ENCODE assay signal across 27 cellular contexts in the genomic region with DNA sequence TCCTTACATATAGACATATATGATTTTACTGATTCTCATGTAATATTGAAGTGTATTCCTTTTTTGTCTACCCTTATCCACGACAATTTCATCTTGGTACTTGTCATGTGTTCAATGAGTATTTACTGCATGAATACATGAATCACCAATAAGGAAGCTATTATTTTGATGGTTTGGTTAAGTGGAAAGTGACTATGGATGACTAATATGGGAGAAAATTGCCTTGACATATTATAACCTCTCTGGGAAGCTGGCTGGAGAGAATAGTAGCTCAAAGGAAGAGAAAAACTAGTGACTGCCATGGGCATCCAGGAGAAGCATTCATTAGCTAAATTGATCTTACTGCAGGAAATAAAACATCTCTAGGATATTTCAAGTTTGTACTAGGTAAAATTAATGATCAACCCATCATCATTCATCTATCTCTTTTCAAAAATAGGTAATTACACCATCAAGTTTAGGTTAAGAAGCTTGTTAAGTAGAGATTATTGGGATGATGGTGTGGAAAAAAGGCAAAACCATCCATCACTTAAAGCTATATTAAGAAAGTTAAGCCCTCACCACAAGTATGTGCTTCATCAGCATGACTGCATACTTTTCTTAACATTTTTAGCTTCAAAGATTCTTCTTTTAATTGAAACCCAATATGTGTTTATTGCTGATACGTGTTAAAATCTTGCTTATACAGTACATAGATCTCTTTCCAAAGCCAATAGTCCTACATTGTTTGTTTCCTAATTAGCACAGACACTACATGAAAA.
DNase-seq lines count a peak whose midpoint lies in the region; FAIRE-seq and TF ChIP-seq lines count a peak whose summit lies in the region.
"Had no signal": no experiment of that assay in that cellular context is flagged by ENCODE, and none has a peak within 500 bp of the region (broad histone marks: within the 10 kb centered on the region; RNA-seq: fewer than 3 reads in every experiment).

No MANE protein-coding gene starts in this region.

- CTCF ChIA-PET in CD4-positive, alpha-beta memory T cell (lab: Charles Lee; ENCODE audit: partially characterized antibody): no interaction called here

- peaks cover 6% of the 10 kb centered on the region for H3K36me3 Mint-ChIP-seq in astrocyte (ENCODE audit: low read depth, unreplicated experiment)
- H3K36me3 Mint-ChIP-seq in CD4-positive, alpha-beta memory T cell: no peaks in the 10 kb centered on the region
- H3K36me3 Mint-ChIP-seq: stimulated activated naive B cell treated with anti-CD40 and anti-IgM and Interleukin-4, amounts not matched to agents 10 μg/mL and 1 μg/mL and 100 μg/mL, for 72 hours had no signal

- POLR2A ChIA-PET in CD4-positive, alpha-beta memory T cell (lab: Charles Lee; ENCODE audit: partially characterized antibody): no interaction called here

- intact Hi-C loops in CD4-positive, alpha-beta memory T cell (cut with micrococcal nuclease): no loop called here
- intact Hi-C loops in esophagus squamous epithelium (cut with DNase I): no loop called here

- peaks cover 11% of the 10 kb centered on the region for H3K9me3 Mint-ChIP-seq in astrocyte (ENCODE audit: unreplicated experiment)
- peaks cover 4 to 31% (median 21%) of the 10 kb centered on the region in 8 donors for H3K9me3 Mint-ChIP-seq in CD4-positive, alpha-beta memory T cell

- no peaks in the 10 kb centered on the region for H4K20me1 ChIP-seq in astrocyte (ENCODE audit: insufficient read depth, low read length)

- FAIRE-seq in D721Med (lab: Jason Lieb, UNC): peak; percentile 84
- no peak for FAIRE-seq in astrocyte (lab: Jason Lieb, UNC)
- FAIRE-seq: GM12891, islet of Langerhans had no signal

- peak overlapping the region; percentile 43 for H3K4me2 ChIP-seq in astrocyte (ENCODE audit: low read length)

- peak overlapping the region; percentile 88 for H3K27ac Mint-ChIP-seq in astrocyte (ENCODE audit: unreplicated experiment)
- H3K27ac Mint-ChIP-seq in CD4-positive, alpha-beta memory T cell: no peak overlapping the region
- H3K27ac Mint-ChIP-seq: activated CD4-positive, alpha-beta T cell treated with anti-CD3 and anti-CD28 coated beads, Interleukin-2, amount 10 ng/mL, durations not matched to agents 24 days and 14 days; endodermal cell; nephron; stimulated activated naive B cell treated with anti-CD40 and anti-IgM and Interleukin-4, amounts not matched to agents 10 μg/mL and 1 μg/mL and 100 μg/mL, for 72 hours had no signal

- H3K4me3 ChIP-seq in astrocyte (ENCODE audit: insufficient read depth, low read depth, low read length) (peak overlapping the region; percentile 8), fibroblast of mammary gland (ENCODE audit: control insufficient read depth, low read depth, low read length) (no peak overlapping the region), esophagus squamous epithelium (no peak overlapping the region)
- no peak overlapping the region for H3K4me3 ChIP-seq in CD4-positive, alpha-beta memory T cell (ENCODE audit: low read length in 2 of 2)
- H3K4me3 ChIP-seq: ovary had no signal

- H2AFZ ChIP-seq in astrocyte (ENCODE audit: low read depth, low read length): no peak overlapping the region

- TF ChIP-seq POLR2A in esophagus squamous epithelium (IDR thresholded peaks at IDR 0.05): no peak

- H3K9ac ChIP-seq in astrocyte (ENCODE audit: low read length): peak overlapping the region; percentile 53

- TF ChIP-seq CTCF in D721Med (IDR thresholded peaks at IDR 0.05; ENCODE audit: insufficient read depth, missing control alignments) (no peak), astrocyte (IDR thresholded peaks at IDR 0.05; ENCODE audit: insufficient read depth, low read depth, low read length) (no peak), fibroblast of mammary gland (conservative IDR thresholded peaks at IDR 0.05; ENCODE audit: control insufficient read depth, insufficient read depth, low read depth, low read length) (no peak), esophagus squamous epithelium (IDR thresholded peaks at IDR 0.05) (no peak)

- H3K27ac ChIP-seq in astrocyte (ENCODE audit: low read depth, low read length) (peak overlapping the region; percentile 58), esophagus squamous epithelium (no peak overlapping the region)
- H3K27ac ChIP-seq in CD4-positive, alpha-beta memory T cell (ENCODE audit: low read depth, low read length): no peak overlapping the region
- H3K27ac ChIP-seq: C4-2B, ovary had no signal

- no peak overlapping the region for H3K4me3 Mint-ChIP-seq in astrocyte (ENCODE audit: unreplicated experiment)
- no peak overlapping the region for H3K4me3 Mint-ChIP-seq in CD4-positive, alpha-beta memory T cell
- H3K4me3 Mint-ChIP-seq: activated CD4-positive, alpha-beta T cell treated with anti-CD3 and anti-CD28 coated beads, Interleukin-2, amount 10 ng/mL, durations not matched to agents 24 days and 14 days; activated T-cell treated with anti-CD3 and anti-CD28 coated beads, Interleukin-2, amount 50 U/mL, for 4 hours; endodermal cell; nephron; stimulated activated naive B cell treated with anti-CD40 and anti-IgM and Interleukin-4, amounts not matched to agents 10 μg/mL and 1 μg/mL and 100 μg/mL, for 72 hours had no signal

- H3K4me1 ChIP-seq in astrocyte (ENCODE audit: insufficient read depth, low read length): peaks cover 14% of the 10 kb centered on the region
- H3K4me1 ChIP-seq in CD4-positive, alpha-beta memory T cell (ENCODE audit: insufficient read depth, low read length): no peaks in the 10 kb centered on the region
- H3K4me1 ChIP-seq in esophagus squamous epithelium: no peaks in the 10 kb centered on the region

- H3K36me3 ChIP-seq in astrocyte (ENCODE audit: insufficient read depth, low read length) (no peaks in the 10 kb centered on the region), esophagus squamous epithelium (no peaks in the 10 kb centered on the region)
- H3K36me3 ChIP-seq in CD4-positive, alpha-beta memory T cell (ENCODE audit: insufficient read depth, low read length): no peaks in the 10 kb centered on the region
- H3K36me3 ChIP-seq: ovary had no signal

- H3K27me3 Mint-ChIP-seq in astrocyte (ENCODE audit: low read depth, unreplicated experiment): no peaks in the 10 kb centered on the region
- H3K27me3 Mint-ChIP-seq in CD4-positive, alpha-beta memory T cell: no peaks in the 10 kb centered on the region
- H3K27me3 Mint-ChIP-seq: activated CD4-positive, alpha-beta T cell treated with anti-CD3 and anti-CD28 coated beads, Interleukin-2, amount 10 ng/mL, durations not matched to agents 24 days and 14 days; stimulated activated naive B cell treated with anti-CD40 and anti-IgM and Interleukin-4, amounts not matched to agents 10 μg/mL and 1 μg/mL and 100 μg/mL, for 72 hours had no signal

- peaks cover 18% of the 10 kb centered on the region for H3K4me1 Mint-ChIP-seq in astrocyte (ENCODE audit: low read depth, unreplicated experiment)
- H3K4me1 Mint-ChIP-seq in CD4-positive, alpha-beta memory T cell: no peaks in the 10 kb centered on the region
- H3K4me1 Mint-ChIP-seq: activated CD4-positive, alpha-beta T cell treated with anti-CD3 and anti-CD28 coated beads, Interleukin-2, amount 10 ng/mL, durations not matched to agents 24 days and 14 days; endodermal cell; stimulated activated naive B cell treated with anti-CD40 and anti-IgM and Interleukin-4, amounts not matched to agents 10 μg/mL and 1 μg/mL and 100 μg/mL, for 72 hours had no signal

- 48 to 49% methylated on average over 2 of the region's 2 CpGs for WGBS in esophagus squamous epithelium, 2 donors

- H3K79me2 ChIP-seq in astrocyte (ENCODE audit: insufficient read depth, low read length): no peaks in the 10 kb centered on the region

- peaks cover 12% of the 10 kb centered on the region for H3K9me3 ChIP-seq in astrocyte (ENCODE audit: insufficient read depth, low read depth, low read length)
- H3K9me3 ChIP-seq in CD4-positive, alpha-beta memory T cell (ENCODE audit: control insufficient read depth in 1 of 2, low read length in 2 of 2): no peaks in the 10 kb centered on the region
- H3K9me3 ChIP-seq in esophagus squamous epithelium: peaks cover 0 to 17% (median 4%) of the 10 kb centered on the region in 3 donors
- H3K9me3 ChIP-seq: ovary had no signal

- DNase-seq in D721Med (ENCODE audit: insufficient read length, low spot score) (no peak), astrocyte (ENCODE audit: low read depth) (peak; percentile 82), fibroblast of mammary gland (ENCODE audit: low read depth) (peak; percentile 6), non-pigmented ciliary epithelial cell (ENCODE audit: low read depth) (peak; percentile 56), Ammon's horn (ENCODE audit: low spot score) (no peak), esophagus squamous epithelium (lab: John Stamatoyannopoulos, UW) (no peak), NCI-H524 (lab: John Stamatoyannopoulos, UW) (no peak)
- DNase-seq in CD4-positive, alpha-beta memory T cell: no peak
- DNase-seq: activated CD4-positive, alpha-beta T cell treated with anti-CD3 and anti-CD28 coated beads, Interleukin-2, amount 10 ng/mL, durations not matched to agents 24 days and 14 days; activated naive CD4-positive, alpha-beta T cell treated with Interleukin-2 at 50 U/mL for 16 hours; activated T-cell treated with anti-CD3 and anti-CD28 coated beads, Interleukin-2, amount 50 U/mL, for 4 hours; amniotic stem cell; caudate nucleus; EL; endodermal cell; Karpas-422; NCI-H510A treated with DMSO at 0.1 percent for 48 hours; NK-92 treated with Interleukin-12 subunit alpha and Interleukin-12 subunit beta, amount 100 ng/mL, for 24 hours; ovary; right cardiac atrium; SHP77; stimulated activated naive B cell treated with anti-CD40 and anti-IgM and Interleukin-4, amounts not matched to agents 10 μg/mL and 1 μg/mL and 100 μg/mL, for 72 hours; T1000 had no signal

- H3K27me3 ChIP-seq in astrocyte (ENCODE audit: insufficient read depth, low read length): no peaks in the 10 kb centered on the region
- H3K27me3 ChIP-seq in CD4-positive, alpha-beta memory T cell (ENCODE audit: insufficient read depth, low read length): no peaks in the 10 kb centered on the region
- H3K27me3 ChIP-seq in esophagus squamous epithelium: no peaks in the 10 kb centered on the region
- H3K27me3 ChIP-seq: ovary had no signal

Comparison
In these comparisons a context has a peak if more than half of its experiments do, and no peak if none do; other contexts are left out.
1. DNase-seq: peak in astrocyte (single experiment), fibroblast of mammary gland (single experiment) and non-pigmented ciliary epithelial cell (single experiment); none in D721Med (single experiment), CD4-positive, alpha-beta memory T cell (0 of 5), Ammon's horn (single experiment), esophagus squamous epithelium (single experiment) and NCI-H524 (0 of 2).